ENCODE assay signal across 8 cellular contexts in genomic region chr6:154408906-154409500, GRCh38. TPM values are rescaled to one million over a fixed set of nuclear protein-coding genes. Genes with fewer than 3 reads are reported as not detected.
DNase-seq lines count a peak whose midpoint lies in the region; TF ChIP-seq lines count a peak whose summit lies in the region.
"Had no signal": no experiment of that assay in that cellular context is flagged by ENCODE, and none has a peak within 500 bp of the region (broad histone marks: within the 10 kb centered on the region; RNA-seq: fewer than 3 reads in every experiment).

No MANE protein-coding gene starts in this region.

- H3K4me3 ChIP-seq in GM23248 = no peak overlapping the region

- no peak overlapping the region for H3K4me2 ChIP-seq in GM23248 (ENCODE audit: unreplicated experiment)

- peaks cover 42% of the 10 kb centered on the region for H3K36me3 Mint-ChIP-seq in progenitor cell of endocrine pancreas (ENCODE audit: insufficient read depth)

- no peaks in the 10 kb centered on the region for H3K9me2 ChIP-seq in GM23248 (ENCODE audit: insufficient read depth)

- H4K20me1 ChIP-seq in GM23248 (ENCODE audit: insufficient read depth) = no peaks in the 10 kb centered on the region

- H3K36me3 ChIP-seq in GM23248 (ENCODE audit: low read depth) = no peaks in the 10 kb centered on the region

- no peak overlapping the region for H3K27ac Mint-ChIP-seq in progenitor cell of endocrine pancreas
- H3K27ac Mint-ChIP-seq: activated CD4-positive, alpha-beta T cell treated with anti-CD3 and anti-CD28 coated beads, Interleukin-2, amount 10 ng/mL, durations not matched to agents 7 days and 5 days had no signal

- no peaks in the 10 kb centered on the region for H3K9me3 ChIP-seq in GM23248 (ENCODE audit: low read depth)

- DNase-seq in GM23248 (peak; percentile 32), NCI-H82 treated with DMSO at 0.1 percent for 48 hours (lab: John Stamatoyannopoulos, UW; ENCODE audit: unreplicated experiment) (peak; percentile 14), fibroblast of peridontal ligament (ENCODE audit: extremely low read depth) (peak; percentile 68), progenitor cell of endocrine pancreas (ENCODE audit: low spot score, unreplicated experiment) (no peak), foreskin melanocyte (no peak), KBM-7 (no peak)
- no peak for DNase-seq in stimulated activated CD4-positive, alpha-beta T cell treated with anti-CD3 and anti-CD28 coated beads, Interleukin-2, amount 100 ng/mL, for 48 hours
- DNase-seq: activated CD4-positive, alpha-beta T cell treated with anti-CD3 and anti-CD28 coated beads, Interleukin-2, amount 10 ng/mL, durations not matched to agents 7 days and 5 days had no signal

- in situ Hi-C loops in GM23248 (cut with MboI) (no loop called here), KBM-7 (cut with MboI; ENCODE audit: low pct_unique_long_range_greater_than_20kb, low sequenced_read_pairs) (no loop called here)

- no peak overlapping the region for H3K4me3 Mint-ChIP-seq in progenitor cell of endocrine pancreas (ENCODE audit: low read depth)
- H3K4me3 Mint-ChIP-seq: activated CD4-positive, alpha-beta T cell treated with anti-CD3 and anti-CD28 coated beads, Interleukin-2, amount 10 ng/mL, durations not matched to agents 7 days and 5 days had no signal

- H3K9ac ChIP-seq in GM23248 = no peak overlapping the region

- H3K27me3 Mint-ChIP-seq in progenitor cell of endocrine pancreas = no peaks in the 10 kb centered on the region

- peaks cover 10% of the 10 kb centered on the region for H3K4me1 Mint-ChIP-seq in progenitor cell of endocrine pancreas (ENCODE audit: low read depth)

- H3K79me2 ChIP-seq in GM23248 (ENCODE audit: insufficient read depth) = no peaks in the 10 kb centered on the region

- H2AFZ ChIP-seq in GM23248 = no peak overlapping the region

- no peaks in the 10 kb centered on the region for H3K27me3 ChIP-seq in GM23248 (replicated peaks; ENCODE audit: insufficient read depth)

- H3K9me3 Mint-ChIP-seq in progenitor cell of endocrine pancreas (ENCODE audit: low read depth) = no peaks in the 10 kb centered on the region
- H3K9me3 Mint-ChIP-seq: activated CD4-positive, alpha-beta T cell treated with anti-CD3 and anti-CD28 coated beads, Interleukin-2, amount 10 ng/mL, durations not matched to agents 7 days and 5 days had no signal

- H3F3A ChIP-seq in GM23248 (ENCODE audit: insufficient read depth) = peaks cover 31% of the 10 kb centered on the region

- 54 to 58% methylated on average over 4 of the region's 4 CpGs for WGBS in GM23248 (ENCODE audit: low coverage in 1 of 2, low lambda C conversion rate in 2 of 2, missing lambda C conversion rate in 2 of 2), 2 experiments

- TF ChIP-seq CTCF in progenitor cell of endocrine pancreas (IDR thresholded peaks at IDR 0.05; ENCODE audit: unreplicated experiment) = peak; percentile 35

- no peak overlapping the region for H3K27ac ChIP-seq in GM23248

- H3K4me1 ChIP-seq in GM23248 (ENCODE audit: insufficient read depth) = peaks cover 43% of the 10 kb centered on the region

RNA-seq across cellular contexts. Expression of gene IPCEF1, which starts 52.4 kb away (rescaled TPM):
- not detected in 2 replicates for total RNA-seq in GM23248 (2014; rRNA removed; shearing (Covaris generic))
- polyA plus RNA-seq in GM23248 (2016; fragmentation: Nextera tagmentation; extraction: Ambion mirVana) = not detected in 2 replicates
- total RNA-seq in progenitor cell of endocrine pancreas = 0.77 and 1.4 TPM in 2 replicates

Comparison
In these comparisons a context has a peak if more than half of its experiments do, and no peak if none do; other contexts are left out.
1. DNase-seq: peak in GM23248 (single experiment), NCI-H82 treated with DMSO at 0.1 percent for 48 hours (single experiment) and fibroblast of peridontal ligament (single experiment); none in progenitor cell of endocrine pancreas (single experiment), foreskin melanocyte (single experiment), KBM-7 (single experiment) and stimulated activated CD4-positive, alpha-beta T cell treated with anti-CD3 and anti-CD28 coated beads, Interleukin-2, amount 100 ng/mL, for 48 hours (0 of 2).